1 cellular context compared by ENCODE assay signal in the genomic region with DNA sequence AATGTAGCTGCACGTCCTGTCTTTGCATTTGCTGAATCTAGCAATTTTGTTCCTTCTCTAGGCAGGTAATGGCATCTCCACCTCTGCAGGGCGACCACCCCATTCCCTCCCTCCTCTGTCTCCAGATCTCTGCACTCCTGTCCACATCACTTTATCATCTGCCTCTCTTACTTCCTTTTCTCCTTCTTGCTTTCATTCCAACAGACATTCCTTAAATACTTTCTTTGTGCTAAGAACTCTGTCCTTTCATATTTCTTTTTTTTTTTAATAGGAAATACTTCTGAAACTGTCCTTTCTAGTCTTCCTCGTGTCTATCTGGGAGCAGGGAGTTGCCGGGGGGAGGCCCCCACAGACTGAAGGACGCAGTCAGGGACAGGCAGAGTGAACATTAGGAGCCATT.
TF ChIP-seq lines count a peak whose summit lies in the region.

No MANE protein-coding gene starts in this region.

TF ChIP-seq in SK-N-SH, 30 proteins besides CTCF, POLR2A, EP300 and RAD21 (continued from another document):
- TF ChIP-seq, protein P1, sequence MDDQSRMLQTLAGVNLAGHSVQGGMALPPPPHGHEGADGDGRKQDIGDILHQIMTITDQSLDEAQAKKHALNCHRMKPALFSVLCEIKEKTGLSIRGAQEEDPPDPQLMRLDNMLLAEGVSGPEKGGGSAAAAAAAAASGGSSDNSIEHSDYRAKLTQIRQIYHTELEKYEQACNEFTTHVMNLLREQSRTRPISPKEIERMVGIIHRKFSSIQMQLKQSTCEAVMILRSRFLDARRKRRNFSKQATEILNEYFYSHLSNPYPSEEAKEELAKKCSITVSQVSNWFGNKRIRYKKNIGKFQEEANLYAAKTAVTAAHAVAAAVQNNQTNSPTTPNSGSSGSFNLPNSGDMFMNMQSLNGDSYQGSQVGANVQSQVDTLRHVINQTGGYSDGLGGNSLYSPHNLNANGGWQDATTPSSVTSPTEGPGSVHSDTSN (IDR thresholded peaks at IDR 0.05), result no peak
- no peak for TF ChIP-seq SMC3 (IDR thresholded peaks at IDR 0.05; ENCODE audit: low read depth, low read length)
- no peak for TF ChIP-seq GATA2 (CRISPR knock-in tag; IDR thresholded peaks at IDR 0.05)
- TF ChIP-seq, protein P2, sequence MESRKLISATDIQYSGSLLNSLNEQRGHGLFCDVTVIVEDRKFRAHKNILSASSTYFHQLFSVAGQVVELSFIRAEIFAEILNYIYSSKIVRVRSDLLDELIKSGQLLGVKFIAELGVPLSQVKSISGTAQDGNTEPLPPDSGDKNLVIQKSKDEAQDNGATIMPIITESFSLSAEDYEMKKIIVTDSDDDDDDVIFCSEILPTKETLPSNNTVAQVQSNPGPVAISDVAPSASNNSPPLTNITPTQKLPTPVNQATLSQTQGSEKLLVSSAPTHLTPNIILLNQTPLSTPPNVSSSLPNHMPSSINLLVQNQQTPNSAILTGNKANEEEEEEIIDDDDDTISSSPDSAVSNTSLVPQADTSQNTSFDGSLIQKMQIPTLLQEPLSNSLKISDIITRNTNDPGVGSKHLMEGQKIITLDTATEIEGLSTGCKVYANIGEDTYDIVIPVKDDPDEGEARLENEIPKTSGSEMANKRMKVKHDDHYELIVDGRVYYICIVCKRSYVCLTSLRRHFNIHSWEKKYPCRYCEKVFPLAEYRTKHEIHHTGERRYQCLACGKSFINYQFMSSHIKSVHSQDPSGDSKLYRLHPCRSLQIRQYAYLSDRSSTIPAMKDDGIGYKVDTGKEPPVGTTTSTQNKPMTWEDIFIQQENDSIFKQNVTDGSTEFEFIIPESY (IDR thresholded peaks at IDR 0.05; ENCODE audit: borderline replicate concordance, low read depth), result no peak
- TF ChIP-seq REST (IDR thresholded peaks at IDR 0.05; ENCODE audit: low read depth, low read length), result no peak
- TF ChIP-seq EZH2phosphoT487 (IDR thresholded peaks at IDR 0.05; ENCODE audit: borderline replicate concordance, low read depth), result no peak
